ENCODE assay signal across 11 cellular contexts in the genomic region with DNA sequence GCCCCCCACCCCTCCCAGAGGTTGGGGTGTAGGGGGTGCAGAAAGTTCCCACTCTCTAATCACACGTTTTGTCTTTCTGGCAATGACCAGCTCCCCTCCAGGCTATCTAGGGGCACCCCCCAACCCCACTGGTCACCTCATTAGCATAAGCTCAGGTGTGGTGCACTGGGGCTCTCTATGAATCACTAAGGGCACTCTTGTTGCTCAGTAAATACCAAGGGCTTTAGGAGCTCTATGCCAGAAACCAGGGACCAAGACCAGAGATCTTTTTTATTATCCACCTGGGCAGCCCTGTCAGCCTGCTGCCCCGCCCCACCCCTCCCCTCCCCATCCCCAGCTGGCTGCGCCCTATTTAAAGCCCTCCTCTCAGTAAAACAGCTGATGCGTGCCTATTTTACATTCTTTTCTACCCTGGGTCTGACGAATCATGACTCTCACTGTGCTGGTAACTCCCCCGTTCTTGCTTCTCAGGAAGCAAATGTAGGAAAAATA. TPM values are rescaled to one million over a fixed set of nuclear protein-coding genes. Genes with fewer than 3 reads are reported as not detected.
A peak's percentile ranks its signal among the peaks of the same experiment; 100 is the strongest.
DNase-seq lines count a peak whose midpoint lies in the region; ATAC-seq and TF ChIP-seq lines count a peak whose summit lies in the region.
"Had no signal": no experiment of that assay in that cellular context is flagged by ENCODE, and none has a peak within 500 bp of the region (broad histone marks: within the 10 kb centered on the region; RNA-seq: fewer than 3 reads in every experiment).

No MANE protein-coding gene starts in this region.

- peaks cover 26% of the 10 kb centered on the region for H3K36me3 ChIP-seq in KOPT-K1 (ENCODE audit: insufficient read depth, low read length)
- H3K36me3 ChIP-seq in stomach, result peaks cover 0 to 18% (median 16%) of the 10 kb centered on the region in 4 donors
- H3K36me3 ChIP-seq in gastrocnemius medialis, result no peaks in the 10 kb centered on the region

- H3K4me1 ChIP-seq in stomach (peaks cover 15 to 77% (median 49%) of the 10 kb centered on the region in 4 donors), gastrocnemius medialis (peaks cover 34 to 38% of the 10 kb centered on the region in 2 donors)

- peak overlapping the region; percentile 22 to 99 (median 90) for H3K27ac Mint-ChIP-seq in naive thymus-derived CD8-positive, alpha-beta T cell

- TF ChIP-seq EP300 in stomach (IDR thresholded peaks at IDR 0.05), result no peak

- peaks cover 61 to 100% (median 98%) of the 10 kb centered on the region in 4 donors for H3K4me1 Mint-ChIP-seq in naive thymus-derived CD8-positive, alpha-beta T cell

- no peaks in the 10 kb centered on the region for H3K9me3 Mint-ChIP-seq in naive thymus-derived CD8-positive, alpha-beta T cell

- no peaks in the 10 kb centered on the region for H3K27me3 Mint-ChIP-seq in naive thymus-derived CD8-positive, alpha-beta T cell

- H3K4me3 ChIP-seq in stomach (no peak overlapping the region), gastrocnemius medialis (no peak overlapping the region)
- H3K4me3 ChIP-seq: SK-N-MC had no signal

- ATAC-seq in naive thymus-derived CD8-positive, alpha-beta T cell, result no peak
- ATAC-seq in gastrocnemius medialis, result no peak

- H3K27me3 ChIP-seq in stomach (no peaks in the 10 kb centered on the region), gastrocnemius medialis (no peaks in the 10 kb centered on the region)

- DNase-seq in ELR (ENCODE audit: low read depth) (peak; percentile 20), SKM-1 (lab: John Stamatoyannopoulos, UW; ENCODE audit: unreplicated experiment) (no peak), stomach (no peak), gastrocnemius medialis (no peak), NCI-H1694 (lab: John Stamatoyannopoulos, UW) (no peak)
- no peak for DNase-seq in naive thymus-derived CD8-positive, alpha-beta T cell
- DNase-seq: NCI-H1436, occipital lobe had no signal

- 64 to 78% (median 75%) methylated on average over 6 of the region's 6 CpGs for WGBS in stomach, 5 donors

- TF ChIP-seq CTCF in stomach (IDR thresholded peaks at IDR 0.05), result no peak
- no peak for TF ChIP-seq CTCF in gastrocnemius medialis (IDR thresholded peaks at IDR 0.05 in 4 of 5, conservative IDR thresholded peaks at IDR 0.05 in 1 of 5)

- peaks cover 7 to 57% (median 15%) of the 10 kb centered on the region in 3 donors for H3K36me3 Mint-ChIP-seq in naive thymus-derived CD8-positive, alpha-beta T cell

- peak overlapping the region in 8 of 10 donors; percentile 19 to 69 (median 48) for H3K4me3 Mint-ChIP-seq in naive thymus-derived CD8-positive, alpha-beta T cell

- no peaks in the 10 kb centered on the region for H3K9me3 ChIP-seq in KOPT-K1 (ENCODE audit: insufficient read depth, low read length, poor library complexity, severe bottlenecking)
- no peaks in the 10 kb centered on the region for H3K9me3 ChIP-seq in stomach
- no peaks in the 10 kb centered on the region for H3K9me3 ChIP-seq in gastrocnemius medialis

- intact Hi-C loops in stomach (cut with DNase I; ENCODE audit: low total_unique reads) (no loop called here), gastrocnemius medialis (cut with DNase I; ENCODE audit: low total_unique reads) (no loop called here)

- peak overlapping the region; percentile 54 for H3K27ac ChIP-seq in KOPT-K1 (ENCODE audit: low read depth, low read length, poor library complexity, severe bottlenecking)
- peak overlapping the region; percentile 14 for H3K27ac ChIP-seq in cingulate gyrus (ENCODE audit: low read depth, low read length)
- peak overlapping the region in 1 of 5 donors; percentile 19 for H3K27ac ChIP-seq in stomach
- no peak overlapping the region for H3K27ac ChIP-seq in gastrocnemius medialis
- H3K27ac ChIP-seq: SK-N-MC had no signal

- POLR2A ChIA-PET in naive thymus-derived CD8-positive, alpha-beta T cell (lab: Charles Lee), result interaction anchor here (0.8 to 2.1 kb wide), 5 partner anchors 12 to 30 kb away, joined by 3 to 14 read pairs (median 3); no protein-coding TSS in a partner anchor

- in situ Hi-C loops in gastrocnemius medialis (cut with MboI; ENCODE audit: low sequenced_read_pairs in 4 of 4), result no loop called here

- no peak for TF ChIP-seq POLR2A in stomach (IDR thresholded peaks at IDR 0.05)
- no peak for TF ChIP-seq POLR2A in gastrocnemius medialis (IDR thresholded peaks at IDR 0.05)

RNA-seq across cellular contexts. Expression of a gene that starts 24.3 kb away (rescaled TPM):
- 100 to 1,000 TPM; 119 to 124 TPM for total RNA-seq in naive thymus-derived CD8-positive, alpha-beta T cell
- 100 to 1,000 TPM in 1 of 3 donors, 10 to 100 TPM in 2; 36.6 to 110 (median 67.8) TPM for polyA plus RNA-seq in naive thymus-derived CD8-positive, alpha-beta T cell
- total RNA-seq in stomach (10 to 100 TPM; 27.0 to 88.9 (median 40.3) TPM), gastrocnemius medialis (10 to 100 TPM; 46.7 to 86.1 (median 57.9) TPM)
- 10 to 100 TPM; 23.1 to 61.6 (median 45.5) TPM for polyA plus RNA-seq in stomach

Comparison
In these comparisons a context has a peak if more than half of its experiments do, and no peak if none do; other contexts are left out.
1. H3K27ac ChIP-seq: peak in KOPT-K1 (single experiment) and cingulate gyrus (single experiment); none in gastrocnemius medialis (0 of 4).